ENCODE assay signal across 8 cellular contexts in the genomic region with DNA sequence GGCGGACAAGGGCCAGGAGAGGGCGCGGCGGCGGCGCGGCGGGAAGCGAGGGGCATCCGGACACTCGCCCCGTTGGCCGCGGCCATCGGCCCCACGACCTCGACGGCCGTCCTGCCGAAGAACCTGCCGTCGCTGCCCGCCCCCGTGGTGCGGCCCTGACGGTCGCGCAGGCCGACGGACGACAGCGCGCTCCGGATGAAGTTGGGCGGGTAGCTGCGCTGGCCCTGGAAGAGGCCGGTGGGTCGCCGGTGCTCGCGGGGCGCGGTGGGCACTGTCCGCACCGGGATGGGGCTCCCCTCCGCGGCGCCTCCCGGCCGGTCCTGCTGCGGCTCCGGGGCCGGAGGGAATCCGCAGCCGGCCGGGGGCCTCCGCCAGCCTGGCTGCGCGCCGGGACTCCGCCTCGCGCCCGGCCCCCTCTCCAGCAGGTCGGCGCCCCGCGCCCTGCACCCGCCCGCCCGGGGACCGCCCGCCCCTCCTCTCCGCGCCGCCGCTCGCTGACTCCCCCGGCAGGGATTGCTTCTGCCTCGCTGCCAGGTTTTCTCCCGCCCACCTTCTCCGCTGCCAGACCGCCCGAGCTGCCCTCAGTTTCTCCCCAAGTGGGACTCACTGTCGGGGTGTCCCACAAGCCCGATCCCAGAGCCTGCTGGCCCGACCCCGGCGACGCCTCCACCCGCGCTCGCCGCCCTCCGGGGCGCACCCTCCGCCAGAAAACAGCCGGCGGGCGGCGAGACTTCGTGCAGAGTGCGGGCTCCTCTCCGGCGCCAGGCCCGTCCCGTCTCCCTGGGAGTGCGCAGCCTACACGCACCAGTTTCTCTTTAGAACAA. TPM values are rescaled to one million over a fixed set of nuclear protein-coding genes. Genes with fewer than 3 reads are reported as not detected.
DNase-seq lines count a peak whose midpoint lies in the region; ATAC-seq and TF ChIP-seq lines count a peak whose summit lies in the region.
"Not testable (repeated sequence)": the region's sequence is repeated elsewhere in the genome, so short reads cannot be mapped to it uniquely, and the experiment has no call there.

No MANE protein-coding gene starts in this region.

- 0 out of 4 replicates have a peak, but pooled peaks of 1 of the 2 experiments have one; percentile 11 for TF ChIP-seq CTCF in GM23338 (conservative IDR thresholded peaks at IDR 0.05; ENCODE audit: low read depth in 2 of 2)
- not testable (repeated sequence) for TF ChIP-seq CTCF in dorsolateral prefrontal cortex (IDR thresholded peaks at IDR 0.05 in 54 of 56, conservative IDR thresholded peaks at IDR 0.05 in 2 of 56; ENCODE audit: low read depth in 1 of 56, partially characterized antibody in 56 of 56); right atrium auricular region (IDR thresholded peaks at IDR 0.05); spleen (IDR thresholded peaks at IDR 0.05 in 8 of 11, conservative IDR thresholded peaks at IDR 0.05 in 3 of 11)

- peak; percentile 80 for ATAC-seq in GM23338
- ATAC-seq in activated T-helper 17 cell treated with anti-CD3 and anti-CD28 coated beads, Interleukin-2, amount 50 U/mL, for 72 hours (replicated peaks): peak; percentile 50

- not testable (repeated sequence) for H3K27ac ChIP-seq in ACC112 (ENCODE audit: low read depth, low read length); GM23338 (ENCODE audit: low read depth); SK-N-MC
- peak overlapping the region in 1 of 59 donors; percentile 51 for H3K27ac ChIP-seq in dorsolateral prefrontal cortex
- H3K27ac ChIP-seq in right atrium auricular region: peak overlapping the region in 1 of 2 donors; percentile 50
- H3K27ac ChIP-seq in spleen: peak overlapping the region in 6 of 8 donors; percentile 48 to 80 (median 66)

- not testable (repeated sequence) for H3K4me1 Mint-ChIP-seq in GM23338; activated T-helper 17 cell treated with anti-CD3 and anti-CD28 coated beads, Interleukin-2, amount 50 U/mL, for 72 hours

- H2AFZ ChIP-seq in ACC112 (ENCODE audit: low read length, unreplicated experiment); GM23338: not testable (repeated sequence)

- DNase-seq in GM23338 (ENCODE audit: low spot score): peak; percentile 46
- not testable (repeated sequence) for DNase-seq in SK-N-MC (ENCODE audit: low read depth, low spot score); dorsolateral prefrontal cortex; right atrium auricular region (ENCODE audit: low spot score)
- DNase-seq in myocyte (ENCODE audit: low read depth): peak; percentile 6
- peak; percentile 63 for DNase-seq in spleen

- H3K4me1 ChIP-seq in ACC112 (ENCODE audit: control insufficient read depth, insufficient read depth, low read length, unreplicated experiment); GM23338 (ENCODE audit: insufficient read depth); right atrium auricular region: not testable (repeated sequence)
- H3K4me1 ChIP-seq in spleen: peaks cover 0 to 11% (median 10%) of the 10 kb centered on the region in 6 donors

- H3K36me3 ChIP-seq in ACC112 (ENCODE audit: insufficient read depth, low read length); GM23338 (ENCODE audit: insufficient read depth); SK-N-MC (ENCODE audit: insufficient read depth, low read length); right atrium auricular region; spleen: not testable (repeated sequence)

- H3K4me3 ChIP-seq in ACC112 (ENCODE audit: low read depth, low read length): peak overlapping the region; percentile 70
- H3K4me3 ChIP-seq in GM23338: peak overlapping the region; percentile 60
- peak overlapping the region; percentile 81 for H3K4me3 ChIP-seq in SK-N-MC
- H3K4me3 ChIP-seq in dorsolateral prefrontal cortex: peak overlapping the region in 51 of 59 donors; percentile 7 to 62 (median 39)
- peak overlapping the region; percentile 25 to 41 for H3K4me3 ChIP-seq in right atrium auricular region
- H3K4me3 ChIP-seq in spleen: peak overlapping the region; percentile 18 to 70 (median 37)

- not testable (repeated sequence) for H3F3A ChIP-seq in GM23338 (replicated peaks; ENCODE audit: low read depth)

- not testable (repeated sequence) for H3K9me3 Mint-ChIP-seq in GM23338; activated T-helper 17 cell treated with anti-CD3 and anti-CD28 coated beads, Interleukin-2, amount 50 U/mL, for 72 hours

- not testable (repeated sequence) for H3K36me3 Mint-ChIP-seq in GM23338 (ENCODE audit: low read depth); activated T-helper 17 cell treated with anti-CD3 and anti-CD28 coated beads, Interleukin-2, amount 50 U/mL, for 72 hours (ENCODE audit: low read depth)

- TF ChIP-seq POLR2A in spleen (IDR thresholded peaks at IDR 0.05): not testable (repeated sequence)

- intact Hi-C loops in dorsolateral prefrontal cortex (cut with DNase I); spleen (cut with DNase I; ENCODE audit: low total_unique reads): not testable (repeated sequence)

- not testable (repeated sequence) for H3K27ac Mint-ChIP-seq in GM23338; activated T-helper 17 cell treated with anti-CD3 and anti-CD28 coated beads, Interleukin-2, amount 50 U/mL, for 72 hours

- H3K9me2 ChIP-seq in GM23338 (ENCODE audit: insufficient read depth): not testable (repeated sequence)

- H3K9me3 ChIP-seq in SK-N-MC (ENCODE audit: low read depth, low read length); right atrium auricular region; spleen: not testable (repeated sequence)

- peak overlapping the region; percentile 66 for H3K4me3 Mint-ChIP-seq in GM23338
- peak overlapping the region; percentile 56 for H3K4me3 Mint-ChIP-seq in activated T-helper 17 cell treated with anti-CD3 and anti-CD28 coated beads, Interleukin-2, amount 50 U/mL, for 72 hours

- H3K9ac ChIP-seq in SK-N-MC (ENCODE audit: insufficient read length): peak overlapping the region; percentile 55

- WGBS in spleen, 5 donors: 0 to 5% (median 2%) methylated on average over 13 to 109 of the region's 109 CpGs

- H3K27me3 ChIP-seq in ACC112 (ENCODE audit: insufficient read depth, low read length); right atrium auricular region: not testable (repeated sequence)
- H3K27me3 ChIP-seq in GM23338 (ENCODE audit: insufficient read depth): peaks cover 67% of the 10 kb centered on the region
- H3K27me3 ChIP-seq in dorsolateral prefrontal cortex: peaks cover 0 to 21% (median 3%) of the 10 kb centered on the region in 45 donors
- peaks cover 0 to 18% (median 11%) of the 10 kb centered on the region in 7 donors for H3K27me3 ChIP-seq in spleen (replicated peaks in 1 of 7)

- peaks cover 26% of the 10 kb centered on the region for H3K27me3 Mint-ChIP-seq in GM23338 (ENCODE audit: insufficient read depth, low read depth, poor library complexity)
- not testable (repeated sequence) for H3K27me3 Mint-ChIP-seq in activated T-helper 17 cell treated with anti-CD3 and anti-CD28 coated beads, Interleukin-2, amount 50 U/mL, for 72 hours

- H3K4me2 ChIP-seq in GM23338: peak overlapping the region; percentile 81

- H3K79me2 ChIP-seq in ACC112 (ENCODE audit: control insufficient read depth, insufficient read depth, low read length, unreplicated experiment); GM23338 (replicated peaks; ENCODE audit: insufficient read depth): not testable (repeated sequence)

- H4K20me1 ChIP-seq in GM23338 (replicated peaks; ENCODE audit: insufficient read depth): not testable (repeated sequence)

TF ChIP-seq in GM23338, 12 proteins besides CTCF, POLR2A, EP300 and RAD21:
- TF ChIP-seq EZH2phosphoT487 (IDR thresholded peaks at IDR 0.05; ENCODE audit: unreplicated experiment) (peak; percentile 63), EZH2 (IDR thresholded peaks at IDR 0.05; ENCODE audit: low read depth, unreplicated experiment) (peak; percentile 86)

RNA-seq across cellular contexts. Expression of gene WASHC1, which starts 44.0 kb away (rescaled TPM):
- total RNA-seq in GM23338 (2014; rRNA removed; shearing (Covaris generic)): 4.6 and 4.9 TPM in 2 replicates
- polyA plus RNA-seq in GM23338 (2016; fragmentation: Nextera tagmentation; extraction: Ambion mirVana) (10.0 and 11.4 TPM in 2 replicates), spleen (10 to 100 TPM; 30.8 to 79.1 (median 47.7) TPM)
- total RNA-seq in activated T-helper 17 cell treated with anti-CD3 and anti-CD28 coated beads, Interleukin-2, amount 50 U/mL, for 72 hours: 10 to 100 TPM; 12.4 to 14.9 TPM
- total RNA-seq in dorsolateral prefrontal cortex (10 to 100 TPM in 118 of 120 experiments, 1 to 10 TPM in 2; 8.6 to 31.1 (median 19.4) TPM), right atrium auricular region (1 to 10 TPM; 2.4 to 3.3 TPM), myocyte (2.1 and 5.4 TPM in 2 replicates), spleen (10 to 100 TPM in 3 of 7 donors, 1 to 10 TPM in 4; 1.9 to 32.7 (median 9.3) TPM)
- 6.5 TPM for polyA plus RNA-seq in myocyte (2012)

RNA-seq across cellular contexts. Expression of gene FOXD4, which starts 44.9 kb away (rescaled TPM):
- total RNA-seq in GM23338 (2014; rRNA removed; shearing (Covaris generic)): 0.31 TPM in 1 of 2 replicates, not detected in the other
- not detected in 2 replicates for polyA plus RNA-seq in GM23338 (2016; fragmentation: Nextera tagmentation; extraction: Ambion mirVana)
- under 1 TPM; 0.22 to 0.24 TPM for total RNA-seq in activated T-helper 17 cell treated with anti-CD3 and anti-CD28 coated beads, Interleukin-2, amount 50 U/mL, for 72 hours
- 1 to 10 TPM in 58 of 120 experiments, under 1 TPM in 57, not detected in 5; 0.25 to 2.6 (median 1.0) TPM for total RNA-seq in dorsolateral prefrontal cortex
- not detected for total RNA-seq in right atrium auricular region
- 0.16 and 0.19 TPM in 2 replicates for total RNA-seq in myocyte
- 0.15 TPM for polyA plus RNA-seq in myocyte (2012)
- 1 to 10 TPM in 1 of 7 donors, under 1 TPM in 6; 0.27 to 1.7 (median 0.42) TPM for total RNA-seq in spleen
- polyA plus RNA-seq in spleen: under 1 TPM; 0.20 to 0.42 (median 0.37) TPM
